8 cellular contexts compared by ENCODE assay signal in the genomic region with DNA sequence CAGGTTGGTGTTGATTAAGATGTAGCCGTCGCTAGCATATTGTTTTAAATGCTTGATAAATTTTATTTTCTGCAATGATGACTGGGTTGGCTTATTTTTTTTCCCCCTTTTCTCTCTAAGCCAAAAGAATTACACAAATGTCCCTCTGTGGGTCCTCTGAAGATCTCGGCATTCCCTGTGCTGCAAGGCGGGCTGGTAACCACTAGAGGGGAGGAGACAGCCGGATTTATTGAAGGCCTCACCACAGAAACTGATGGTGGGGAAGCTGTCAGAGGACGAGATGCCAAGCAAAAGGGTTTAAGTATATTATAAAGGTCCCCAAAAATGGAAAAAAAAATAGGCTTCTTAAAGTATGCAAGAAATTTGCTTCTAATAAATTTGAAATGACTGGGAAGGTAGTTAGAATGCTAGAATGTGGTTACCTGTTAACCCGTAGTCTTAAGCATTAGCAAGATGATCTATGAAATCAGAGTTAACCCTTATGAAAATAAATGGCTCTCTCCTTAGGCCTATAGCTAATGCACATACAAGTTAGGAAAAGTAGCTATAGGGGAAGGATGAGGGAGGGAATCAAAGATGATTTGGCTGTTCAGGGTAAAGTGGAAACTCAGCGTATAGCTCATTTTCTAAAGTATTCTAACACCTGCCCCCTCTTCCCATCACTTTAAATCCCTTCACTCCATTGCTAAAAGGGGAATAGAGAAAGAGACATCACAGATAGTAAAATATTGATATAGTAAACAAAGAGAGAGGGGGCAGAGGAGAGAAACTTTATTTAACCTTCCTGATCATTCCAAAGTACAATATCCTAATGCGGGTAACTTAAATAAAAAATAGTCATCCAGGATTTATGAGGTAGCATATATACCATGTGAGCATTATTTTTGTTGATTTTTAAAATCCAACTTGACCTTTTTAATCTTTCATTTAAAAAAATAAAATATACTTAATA.
A peak's percentile ranks its signal among the peaks of the same experiment; 100 is the strongest.
DNase-seq lines count a peak whose midpoint lies in the region; ATAC-seq, FAIRE-seq and TF ChIP-seq lines count a peak whose summit lies in the region.

No MANE protein-coding gene starts in this region.

- DNase-seq in Caco-2 (peak; percentile 50 to 59), NCI-H345 (lab: John Stamatoyannopoulos, UW) (peak; percentile 44), bronchial epithelial cell (ENCODE audit: low read depth) (peak; percentile 15), NCI-H2227 treated with DMSO at 0.1 percent for 48 hours (lab: John Stamatoyannopoulos, UW) (no peak)

- H3K27me3 ChIP-seq in Caco-2 (replicated peaks; ENCODE audit: control insufficient read depth, insufficient read depth, low read length): no peaks in the 10 kb centered on the region
- no peaks in the 10 kb centered on the region for H3K27me3 ChIP-seq in bronchial epithelial cell (ENCODE audit: control insufficient read depth, insufficient read depth, low read length)

- no peaks in the 10 kb centered on the region for H3K4me1 ChIP-seq in Caco-2

- BruUV-seq in Caco-2 (replicated peaks; lab: Mats Ljungman, UMichigan): no TSS peak

- CTCF ChIA-PET in Caco-2 (lab: Charles Lee): interaction anchor here (1.0 kb wide), 1 partner anchor 889 kb away, joined by 3 read pairs; no protein-coding TSS in a partner anchor

- H3K36me3 Mint-ChIP-seq in Caco-2 (ENCODE audit: insufficient read depth, unreplicated experiment) (no peaks in the 10 kb centered on the region), nephron (ENCODE audit: low read depth) (no peaks in the 10 kb centered on the region)

- H3K4me3 ChIP-seq in Caco-2 (ENCODE audit: low read depth, low read length) (no peak overlapping the region), bronchial epithelial cell (ENCODE audit: low read depth, low read length) (no peak overlapping the region)

- H3K4me1 Mint-ChIP-seq in Caco-2 (ENCODE audit: low read depth, unreplicated experiment) (no peaks in the 10 kb centered on the region), nephron (no peaks in the 10 kb centered on the region)

- peaks cover 11% of the 10 kb centered on the region for H3K27me3 Mint-ChIP-seq in Caco-2 (ENCODE audit: insufficient read depth, unreplicated experiment)
- peaks cover 38% of the 10 kb centered on the region for H3K27me3 Mint-ChIP-seq in nephron (ENCODE audit: low read depth)

- FAIRE-seq in bronchial epithelial cell (lab: Jason Lieb, UNC): no peak

- H3K9me3 Mint-ChIP-seq in Caco-2 (ENCODE audit: unreplicated experiment) (no peaks in the 10 kb centered on the region), nephron (no peaks in the 10 kb centered on the region)

- peak; percentile 58 for ATAC-seq in GM21786 (IDR thresholded peaks at IDR 0.05; ENCODE audit: unreplicated experiment)
- ATAC-seq in GM18517 (IDR thresholded peaks at IDR 0.05; ENCODE audit: unreplicated experiment): no peak
- no peak for ATAC-seq in GM21381 (IDR thresholded peaks at IDR 0.05; ENCODE audit: unreplicated experiment)

- H3K4me3 Mint-ChIP-seq in Caco-2 (ENCODE audit: unreplicated experiment): no peak overlapping the region
- no peak overlapping the region for H3K4me3 Mint-ChIP-seq in nephron

- H3K36me3 ChIP-seq in Caco-2 (ENCODE audit: control insufficient read depth, insufficient read depth, low read length): no peaks in the 10 kb centered on the region
- no peaks in the 10 kb centered on the region for H3K36me3 ChIP-seq in bronchial epithelial cell (ENCODE audit: control insufficient read depth, insufficient read depth, low read length)

- H3K27ac Mint-ChIP-seq in Caco-2 (ENCODE audit: unreplicated experiment) (no peak overlapping the region), nephron (no peak overlapping the region)

- no peaks in the 10 kb centered on the region for H3K9me3 ChIP-seq in Caco-2

- POLR2A ChIA-PET in Caco-2 (lab: Charles Lee): no interaction called here

- TF ChIP-seq CTCF in Caco-2 (IDR thresholded peaks at IDR 0.05; ENCODE audit: insufficient read depth in 1 of 2, low read depth in 1 of 2, low read length in 1 of 2, severe bottlenecking in 1 of 2, unreplicated experiment in 1 of 2) (peak; percentile 71 to 87), bronchial epithelial cell (IDR thresholded peaks at IDR 0.05; ENCODE audit: insufficient read depth, low read length, severe bottlenecking) (peak; percentile 32), nephron (IDR thresholded peaks at IDR 0.05; ENCODE audit: unreplicated experiment in 3 of 3) (peak; percentile 77 to 86 (median 84))

- intact Hi-C loops in Caco-2 (cut with micrococcal nuclease; ENCODE audit: unreplicated experiment): loop anchor here (1.0 to 5.0 kb wide), 3 partner anchors 453 to 913 kb away; no protein-coding TSS in a partner anchor

Comparison
In these comparisons a context has a peak if more than half of its experiments do, and no peak if none do; other contexts are left out.
1. CTCF ChIP-seq: peak in every context shown above with its lines; median percentile 84 in nephron; 79 in Caco-2; 32 in bronchial epithelial cell.